In the genomic region with DNA sequence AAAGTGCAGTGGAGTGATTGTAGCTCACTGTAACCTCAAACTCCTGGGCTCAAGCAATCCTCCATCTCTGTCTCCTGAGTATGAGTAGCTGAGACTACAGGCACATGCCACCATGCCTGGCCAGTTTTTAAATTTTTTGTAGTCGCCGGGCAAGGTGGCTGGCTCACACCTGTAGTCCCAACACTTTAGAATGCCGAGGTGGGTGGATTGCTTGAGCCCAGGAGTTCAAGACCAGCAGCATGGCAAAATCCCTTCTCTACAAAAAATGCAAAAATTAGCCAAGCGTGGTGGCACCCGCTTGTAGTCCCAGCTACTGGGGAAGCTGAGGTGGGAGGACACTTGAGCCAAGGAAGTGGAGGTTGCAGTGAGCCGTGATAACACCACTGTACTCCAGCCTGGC, we compare ENCODE assay signal across 28 cellular contexts.
"Had no signal": no experiment of that assay in that cellular context is flagged by ENCODE, and none has a peak within 500 bp of the region (broad histone marks: within the 10 kb centered on the region; RNA-seq: fewer than 3 reads in every experiment).

No MANE protein-coding gene starts in this region.

- H3K79me2 ChIP-seq: parathyroid adenoma had no signal

- H3K9ac ChIP-seq: parathyroid adenoma had no signal

- H3K36me3 ChIP-seq: ovary, right lobe of liver, sigmoid colon, stomach, thoracic aorta, thyroid gland, tibial nerve, upper lobe of right lung, uterus had no signal

- ATAC-seq: naive thymus-derived CD8-positive, alpha-beta T cell; natural killer cell treated with Interleukin-12 subunit alpha and Interleukin-12 subunit beta and Interleukin-15 and Interleukin-18, amount 100 ng/mL, for 72 hours; psoas muscle; right cardiac atrium; right lobe of liver; stimulated activated effector memory CD8-positive, alpha-beta T cell treated with anti-CD3 and anti-CD28 coated beads, Interleukin-12 subunit alpha, Interleukin-12 subunit beta, amount 100 ng/mL, for 72 hours; stimulated activated naive B cell treated with anti-CD40 and anti-IgM and Interleukin-4, amounts not matched to agents 10 μg/mL and 1 μg/mL and 100 μg/mL, for 72 hours; upper lobe of right lung had no signal

- H3K4me3 Mint-ChIP-seq: naive thymus-derived CD8-positive, alpha-beta T cell; natural killer cell treated with Interleukin-12 subunit alpha and Interleukin-12 subunit beta and Interleukin-15 and Interleukin-18, amount 100 ng/mL, for 72 hours; nephron progenitor cell; neural crest cell; stimulated activated effector memory CD8-positive, alpha-beta T cell treated with anti-CD3 and anti-CD28 coated beads, Interleukin-12 subunit alpha, Interleukin-12 subunit beta, amount 100 ng/mL, for 72 hours; stimulated activated naive B cell treated with anti-CD40 and anti-IgM and Interleukin-4, amounts not matched to agents 10 μg/mL and 1 μg/mL and 100 μg/mL, for 72 hours; stimulated activated naive CD8-positive, alpha-beta T cell treated with anti-CD3 and anti-CD28 coated beads, Interleukin-15, Interleukin-2, amounts not matched to agents 100 ng/mL and 50 ng/mL, for 24 hours; type B pancreatic cell had no signal

- H3K27ac ChIP-seq: ovary, parathyroid adenoma, psoas muscle, right lobe of liver, sigmoid colon, stomach, thoracic aorta, thyroid gland, tibial nerve, upper lobe of right lung, uterus had no signal

- H2AFZ ChIP-seq: parathyroid adenoma had no signal

- DNase-seq: naive thymus-derived CD8-positive, alpha-beta T cell; nephron progenitor cell; occipital lobe; ovary; psoas muscle; right cardiac atrium; right lobe of liver; sigmoid colon; small intestine; stimulated activated CD4-positive, alpha-beta T cell treated with anti-CD3 and anti-CD28 coated beads, Interleukin-15, amount 100 ng/mL, for 24 hours; stimulated activated CD4-positive, alpha-beta T cell treated with anti-CD3 and anti-CD28 coated beads, Interleukin-2, amount 100 ng/mL, for 24 hours; stimulated activated CD4-positive, alpha-beta T cell treated with anti-CD3 and anti-CD28 coated beads, Interleukin-2, amount 100 ng/mL, for 48 hours; stimulated activated CD4-positive, alpha-beta T cell treated with anti-CD3 and anti-CD28 coated beads, Interleukin-4, amount 100 ng/mL, for 24 hours; stimulated activated naive B cell treated with anti-CD40 and anti-IgM and Interleukin-4, amounts not matched to agents 10 μg/mL and 1 μg/mL and 100 μg/mL, for 72 hours; stimulated activated naive CD4-positive, alpha-beta T cell treated with Interleukin-2 at 50 U/mL for 16 hours; stomach; thyroid gland; upper lobe of right lung; uterus had no signal

- H3K27me3 Mint-ChIP-seq: natural killer cell treated with Interleukin-12 subunit alpha and Interleukin-12 subunit beta and Interleukin-15 and Interleukin-18, amount 100 ng/mL, for 72 hours; progenitor cell of endocrine pancreas; stimulated activated naive B cell treated with anti-CD40 and anti-IgM and Interleukin-4, amounts not matched to agents 10 μg/mL and 1 μg/mL and 100 μg/mL, for 72 hours; type B pancreatic cell had no signal

- H3K36me3 Mint-ChIP-seq: natural killer cell treated with Interleukin-12 subunit alpha and Interleukin-12 subunit beta and Interleukin-15 and Interleukin-18, amount 100 ng/mL, for 72 hours; stimulated activated effector memory CD8-positive, alpha-beta T cell treated with anti-CD3 and anti-CD28 coated beads, Interleukin-12 subunit alpha, Interleukin-12 subunit beta, amount 100 ng/mL, for 72 hours; stimulated activated naive B cell treated with anti-CD40 and anti-IgM and Interleukin-4, amounts not matched to agents 10 μg/mL and 1 μg/mL and 100 μg/mL, for 72 hours; type B pancreatic cell had no signal

- H3K27me3 ChIP-seq: ovary, sigmoid colon, thyroid gland, tibial nerve, upper lobe of right lung, uterus had no signal

- H3K4me1 Mint-ChIP-seq: naive thymus-derived CD8-positive, alpha-beta T cell; neural crest cell; stimulated activated effector memory CD8-positive, alpha-beta T cell treated with anti-CD3 and anti-CD28 coated beads, Interleukin-12 subunit alpha, Interleukin-12 subunit beta, amount 100 ng/mL, for 72 hours; stimulated activated naive B cell treated with anti-CD40 and anti-IgM and Interleukin-4, amounts not matched to agents 10 μg/mL and 1 μg/mL and 100 μg/mL, for 72 hours had no signal

- H3K27ac Mint-ChIP-seq: naive thymus-derived CD8-positive, alpha-beta T cell; natural killer cell treated with Interleukin-12 subunit alpha and Interleukin-12 subunit beta and Interleukin-15 and Interleukin-18, amount 100 ng/mL, for 72 hours; nephron progenitor cell; progenitor cell of endocrine pancreas; stimulated activated effector memory CD8-positive, alpha-beta T cell treated with anti-CD3 and anti-CD28 coated beads, Interleukin-12 subunit alpha, Interleukin-12 subunit beta, amount 100 ng/mL, for 72 hours; stimulated activated naive B cell treated with anti-CD40 and anti-IgM and Interleukin-4, amounts not matched to agents 10 μg/mL and 1 μg/mL and 100 μg/mL, for 72 hours; stimulated activated naive CD8-positive, alpha-beta T cell treated with anti-CD3 and anti-CD28 coated beads, Interleukin-15, Interleukin-2, amounts not matched to agents 100 ng/mL and 50 ng/mL, for 24 hours; type B pancreatic cell had no signal

- H3K9me3 ChIP-seq: ovary, psoas muscle, right lobe of liver, sigmoid colon, thoracic aorta, thyroid gland, upper lobe of right lung, uterus had no signal

- FAIRE-seq: small intestine had no signal

- H3K4me1 ChIP-seq: parathyroid adenoma, psoas muscle, right lobe of liver, sigmoid colon, stomach, thyroid gland, tibial nerve, upper lobe of right lung, uterus had no signal

- H3K4me3 ChIP-seq: ovary, psoas muscle, right lobe of liver, sigmoid colon, stomach, thoracic aorta, thyroid gland, tibial nerve, upper lobe of right lung, uterus had no signal
